ENCODE assay signal across 1 cellular context in the genomic region with DNA sequence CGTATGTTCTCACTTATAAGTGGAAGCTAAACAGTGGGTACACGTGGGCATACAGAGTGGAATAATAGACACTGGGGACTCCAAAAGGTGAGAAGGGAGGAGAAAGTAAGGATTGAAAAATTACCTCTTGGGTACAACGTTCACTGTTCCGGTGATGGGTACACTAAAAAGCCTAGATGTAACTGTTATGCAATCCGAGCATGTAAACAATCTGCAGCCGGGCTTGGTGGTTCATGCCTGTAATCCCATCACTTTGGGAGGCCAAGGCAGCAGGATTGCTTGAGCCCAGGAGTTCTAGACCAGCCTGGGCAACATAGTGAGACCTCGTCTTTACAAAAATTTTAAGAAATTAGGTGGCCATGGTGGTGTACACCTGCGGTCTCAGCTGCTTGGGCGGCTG.
TF ChIP-seq lines count a peak whose summit lies in the region.

No MANE protein-coding gene starts in this region.

TF ChIP-seq in HepG2, 621 proteins besides CTCF, POLR2A, EP300 and RAD21 (continues in another document):
- TF ChIP-seq, protein P1, sequence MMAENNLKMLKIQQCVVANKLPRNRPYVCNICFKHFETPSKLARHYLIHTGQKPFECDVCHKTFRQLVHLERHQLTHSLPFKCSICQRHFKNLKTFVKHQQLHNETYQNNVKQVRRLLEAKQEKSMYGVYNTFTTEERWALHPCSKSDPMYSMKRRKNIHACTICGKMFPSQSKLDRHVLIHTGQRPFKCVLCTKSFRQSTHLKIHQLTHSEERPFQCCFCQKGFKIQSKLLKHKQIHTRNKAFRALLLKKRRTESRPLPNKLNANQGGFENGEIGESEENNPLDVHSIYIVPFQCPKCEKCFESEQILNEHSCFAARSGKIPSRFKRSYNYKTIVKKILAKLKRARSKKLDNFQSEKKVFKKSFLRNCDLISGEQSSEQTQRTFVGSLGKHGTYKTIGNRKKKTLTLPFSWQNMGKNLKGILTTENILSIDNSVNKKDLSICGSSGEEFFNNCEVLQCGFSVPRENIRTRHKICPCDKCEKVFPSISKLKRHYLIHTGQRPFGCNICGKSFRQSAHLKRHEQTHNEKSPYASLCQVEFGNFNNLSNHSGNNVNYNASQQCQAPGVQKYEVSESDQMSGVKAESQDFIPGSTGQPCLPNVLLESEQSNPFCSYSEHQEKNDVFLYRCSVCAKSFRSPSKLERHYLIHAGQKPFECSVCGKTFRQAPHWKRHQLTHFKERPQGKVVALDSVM (CRISPR knock-in tag; IDR thresholded peaks at IDR 0.05), result 0 out of 2 replicates have a peak, but pooled peaks have one; percentile 40
- peak; percentile 33 for TF ChIP-seq ZEB1 (IDR thresholded peaks at IDR 0.05; ENCODE audit: insufficient replicate concordance, low read depth)
- TF ChIP-seq TEAD3 (CRISPR knock-in tag; optimal IDR thresholded peaks at IDR 0.05; ENCODE audit: borderline replicate concordance), result peak; percentile 64
- TF ChIP-seq CENPX (CRISPR knock-in tag; IDR thresholded peaks at IDR 0.05), result no peak
- TF ChIP-seq RFXAP (CRISPR knock-in tag; IDR thresholded peaks at IDR 0.05; ENCODE audit: borderline replicate concordance), result 0 out of 2 replicates have a peak, but pooled peaks have one; percentile 33
- no peak for TF ChIP-seq PAF1 (CRISPR knock-in tag; IDR thresholded peaks at IDR 0.05)
- TF ChIP-seq, protein P2, sequence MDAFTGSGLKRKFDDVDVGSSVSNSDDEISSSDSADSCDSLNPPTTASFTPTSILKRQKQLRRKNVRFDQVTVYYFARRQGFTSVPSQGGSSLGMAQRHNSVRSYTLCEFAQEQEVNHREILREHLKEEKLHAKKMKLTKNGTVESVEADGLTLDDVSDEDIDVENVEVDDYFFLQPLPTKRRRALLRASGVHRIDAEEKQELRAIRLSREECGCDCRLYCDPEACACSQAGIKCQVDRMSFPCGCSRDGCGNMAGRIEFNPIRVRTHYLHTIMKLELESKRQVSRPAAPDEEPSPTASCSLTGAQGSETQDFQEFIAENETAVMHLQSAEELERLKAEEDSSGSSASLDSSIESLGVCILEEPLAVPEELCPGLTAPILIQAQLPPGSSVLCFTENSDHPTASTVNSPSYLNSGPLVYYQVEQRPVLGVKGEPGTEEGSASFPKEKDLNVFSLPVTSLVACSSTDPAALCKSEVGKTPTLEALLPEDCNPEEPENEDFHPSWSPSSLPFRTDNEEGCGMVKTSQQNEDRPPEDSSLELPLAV (CRISPR knock-in tag; conservative IDR thresholded peaks at IDR 0.05; ENCODE audit: low read depth), result no peak
- no peak for TF ChIP-seq MAFF (IDR thresholded peaks at IDR 0.05; ENCODE audit: low read depth, low read length)
- no peak for TF ChIP-seq ZNF160 (CRISPR knock-in tag; IDR thresholded peaks at IDR 0.05)
- peak; percentile 63; the same call in 1 of the 2 replicates for TF ChIP-seq ZNF331 (CRISPR knock-in tag; IDR thresholded peaks at IDR 0.05)
- TF ChIP-seq ATRX (CRISPR knock-in tag; IDR thresholded peaks at IDR 0.05; ENCODE audit: borderline replicate concordance), result no peak
- TF ChIP-seq ZFP90 (CRISPR knock-in tag; IDR thresholded peaks at IDR 0.05; ENCODE audit: borderline replicate concordance), result 0 out of 2 replicates have a peak, but pooled peaks have one; percentile 37
- no peak for TF ChIP-seq SRSF9 (IDR thresholded peaks at IDR 0.05; ENCODE audit: borderline replicate concordance, insufficient read depth, low read depth, low read length, poor library complexity, severe bottlenecking)
- no peak for TF ChIP-seq ZFP41 (CRISPR knock-in tag; IDR thresholded peaks at IDR 0.05; ENCODE audit: borderline replicate concordance)
- TF ChIP-seq SATB2 (CRISPR knock-in tag; IDR thresholded peaks at IDR 0.05), result no peak
- TF ChIP-seq ZNF788 (CRISPR knock-in tag; IDR thresholded peaks at IDR 0.05; ENCODE audit: borderline replicate concordance), result peak; percentile 50; the same call in 1 of the 2 replicates
- peak; percentile 42; the same call in 1 of the 2 replicates for TF ChIP-seq ETV5 (CRISPR knock-in tag; IDR thresholded peaks at IDR 0.05; ENCODE audit: borderline replicate concordance)
- TF ChIP-seq RELA (CRISPR knock-in tag; IDR thresholded peaks at IDR 0.05), result no peak
- no peak for TF ChIP-seq GABPA (IDR thresholded peaks at IDR 0.05; ENCODE audit: low read depth, low read length)
- peak; percentile 28; the same call in 1 of the 2 replicates for TF ChIP-seq GABPA (CRISPR knock-in tag; IDR thresholded peaks at IDR 0.05; ENCODE audit: low read depth)
- TF ChIP-seq MLLT10 (CRISPR knock-in tag; IDR thresholded peaks at IDR 0.05), result no peak
- TF ChIP-seq, protein P3, sequence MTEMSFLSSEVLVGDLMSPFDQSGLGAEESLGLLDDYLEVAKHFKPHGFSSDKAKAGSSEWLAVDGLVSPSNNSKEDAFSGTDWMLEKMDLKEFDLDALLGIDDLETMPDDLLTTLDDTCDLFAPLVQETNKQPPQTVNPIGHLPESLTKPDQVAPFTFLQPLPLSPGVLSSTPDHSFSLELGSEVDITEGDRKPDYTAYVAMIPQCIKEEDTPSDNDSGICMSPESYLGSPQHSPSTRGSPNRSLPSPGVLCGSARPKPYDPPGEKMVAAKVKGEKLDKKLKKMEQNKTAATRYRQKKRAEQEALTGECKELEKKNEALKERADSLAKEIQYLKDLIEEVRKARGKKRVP (CRISPR knock-in tag; IDR thresholded peaks at IDR 0.05), result 0 out of 4 replicates have a peak, but pooled peaks of 1 of the 2 experiments have one; percentile 44
- TF ChIP-seq SRF (IDR thresholded peaks at IDR 0.05; ENCODE audit: low read depth, low read length), result no peak
- TF ChIP-seq, protein P4, sequence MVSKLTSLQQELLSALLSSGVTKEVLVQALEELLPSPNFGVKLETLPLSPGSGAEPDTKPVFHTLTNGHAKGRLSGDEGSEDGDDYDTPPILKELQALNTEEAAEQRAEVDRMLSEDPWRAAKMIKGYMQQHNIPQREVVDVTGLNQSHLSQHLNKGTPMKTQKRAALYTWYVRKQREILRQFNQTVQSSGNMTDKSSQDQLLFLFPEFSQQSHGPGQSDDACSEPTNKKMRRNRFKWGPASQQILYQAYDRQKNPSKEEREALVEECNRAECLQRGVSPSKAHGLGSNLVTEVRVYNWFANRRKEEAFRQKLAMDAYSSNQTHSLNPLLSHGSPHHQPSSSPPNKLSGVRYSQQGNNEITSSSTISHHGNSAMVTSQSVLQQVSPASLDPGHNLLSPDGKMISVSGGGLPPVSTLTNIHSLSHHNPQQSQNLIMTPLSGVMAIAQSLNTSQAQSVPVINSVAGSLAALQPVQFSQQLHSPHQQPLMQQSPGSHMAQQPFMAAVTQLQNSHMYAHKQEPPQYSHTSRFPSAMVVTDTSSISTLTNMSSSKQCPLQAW (CRISPR knock-in tag; IDR thresholded peaks at IDR 0.05), result peak; percentile 35; the same call in 1 of the 2 replicates
- TF ChIP-seq SP1 (IDR thresholded peaks at IDR 0.05), result no peak
- TF ChIP-seq SP1 (CRISPR knock-in tag; IDR thresholded peaks at IDR 0.05), result no peak
- TF ChIP-seq GATAD2A (CRISPR knock-in tag; IDR thresholded peaks at IDR 0.05), result peak; percentile 83
- no peak for TF ChIP-seq MIER2 (CRISPR knock-in tag; IDR thresholded peaks at IDR 0.05)
- no peak for TF ChIP-seq TSC22D2 (CRISPR knock-in tag; IDR thresholded peaks at IDR 0.05; ENCODE audit: borderline replicate concordance)
- peak; percentile 42; the same call in 1 of the 2 replicates for TF ChIP-seq ZNF556 (CRISPR knock-in tag; IDR thresholded peaks at IDR 0.05; ENCODE audit: borderline replicate concordance)
- TF ChIP-seq MED1 (CRISPR knock-in tag; IDR thresholded peaks at IDR 0.05), result peak; percentile 74
- TF ChIP-seq ZNF337 (CRISPR knock-in tag; IDR thresholded peaks at IDR 0.05; ENCODE audit: borderline replicate concordance, low read depth), result no peak
- no peak for TF ChIP-seq CAMTA2 (CRISPR knock-in tag; IDR thresholded peaks at IDR 0.05; ENCODE audit: borderline replicate concordance)
- TF ChIP-seq, protein P5, sequence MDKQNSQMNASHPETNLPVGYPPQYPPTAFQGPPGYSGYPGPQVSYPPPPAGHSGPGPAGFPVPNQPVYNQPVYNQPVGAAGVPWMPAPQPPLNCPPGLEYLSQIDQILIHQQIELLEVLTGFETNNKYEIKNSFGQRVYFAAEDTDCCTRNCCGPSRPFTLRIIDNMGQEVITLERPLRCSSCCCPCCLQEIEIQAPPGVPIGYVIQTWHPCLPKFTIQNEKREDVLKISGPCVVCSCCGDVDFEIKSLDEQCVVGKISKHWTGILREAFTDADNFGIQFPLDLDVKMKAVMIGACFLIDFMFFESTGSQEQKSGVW (CRISPR knock-in tag; IDR thresholded peaks at IDR 0.05; ENCODE audit: borderline replicate concordance), result no peak
- no peak for TF ChIP-seq MTF1 (CRISPR knock-in tag; IDR thresholded peaks at IDR 0.05)
- no peak for TF ChIP-seq MTA1 (CRISPR knock-in tag; IDR thresholded peaks at IDR 0.05; ENCODE audit: borderline replicate concordance)
- TF ChIP-seq, protein P6, sequence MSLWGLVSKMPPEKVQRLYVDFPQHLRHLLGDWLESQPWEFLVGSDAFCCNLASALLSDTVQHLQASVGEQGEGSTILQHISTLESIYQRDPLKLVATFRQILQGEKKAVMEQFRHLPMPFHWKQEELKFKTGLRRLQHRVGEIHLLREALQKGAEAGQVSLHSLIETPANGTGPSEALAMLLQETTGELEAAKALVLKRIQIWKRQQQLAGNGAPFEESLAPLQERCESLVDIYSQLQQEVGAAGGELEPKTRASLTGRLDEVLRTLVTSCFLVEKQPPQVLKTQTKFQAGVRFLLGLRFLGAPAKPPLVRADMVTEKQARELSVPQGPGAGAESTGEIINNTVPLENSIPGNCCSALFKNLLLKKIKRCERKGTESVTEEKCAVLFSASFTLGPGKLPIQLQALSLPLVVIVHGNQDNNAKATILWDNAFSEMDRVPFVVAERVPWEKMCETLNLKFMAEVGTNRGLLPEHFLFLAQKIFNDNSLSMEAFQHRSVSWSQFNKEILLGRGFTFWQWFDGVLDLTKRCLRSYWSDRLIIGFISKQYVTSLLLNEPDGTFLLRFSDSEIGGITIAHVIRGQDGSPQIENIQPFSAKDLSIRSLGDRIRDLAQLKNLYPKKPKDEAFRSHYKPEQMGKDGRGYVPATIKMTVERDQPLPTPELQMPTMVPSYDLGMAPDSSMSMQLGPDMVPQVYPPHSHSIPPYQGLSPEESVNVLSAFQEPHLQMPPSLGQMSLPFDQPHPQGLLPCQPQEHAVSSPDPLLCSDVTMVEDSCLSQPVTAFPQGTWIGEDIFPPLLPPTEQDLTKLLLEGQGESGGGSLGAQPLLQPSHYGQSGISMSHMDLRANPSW (CRISPR knock-in tag; IDR thresholded peaks at IDR 0.05; ENCODE audit: borderline replicate concordance), result no peak
- TF ChIP-seq CCAR2 (optimal IDR thresholded peaks at IDR 0.05; ENCODE audit: low read depth, low read length), result no peak
- peak; percentile 53; the same call in 1 of the 2 replicates for TF ChIP-seq HOXA3 (CRISPR knock-in tag; IDR thresholded peaks at IDR 0.05)
- no peak for TF ChIP-seq GTF2F1 (IDR thresholded peaks at IDR 0.05; ENCODE audit: low read length)
- TF ChIP-seq ZNF558 (CRISPR knock-in tag; IDR thresholded peaks at IDR 0.05; ENCODE audit: borderline replicate concordance), result no peak
- TF ChIP-seq, protein P7, sequence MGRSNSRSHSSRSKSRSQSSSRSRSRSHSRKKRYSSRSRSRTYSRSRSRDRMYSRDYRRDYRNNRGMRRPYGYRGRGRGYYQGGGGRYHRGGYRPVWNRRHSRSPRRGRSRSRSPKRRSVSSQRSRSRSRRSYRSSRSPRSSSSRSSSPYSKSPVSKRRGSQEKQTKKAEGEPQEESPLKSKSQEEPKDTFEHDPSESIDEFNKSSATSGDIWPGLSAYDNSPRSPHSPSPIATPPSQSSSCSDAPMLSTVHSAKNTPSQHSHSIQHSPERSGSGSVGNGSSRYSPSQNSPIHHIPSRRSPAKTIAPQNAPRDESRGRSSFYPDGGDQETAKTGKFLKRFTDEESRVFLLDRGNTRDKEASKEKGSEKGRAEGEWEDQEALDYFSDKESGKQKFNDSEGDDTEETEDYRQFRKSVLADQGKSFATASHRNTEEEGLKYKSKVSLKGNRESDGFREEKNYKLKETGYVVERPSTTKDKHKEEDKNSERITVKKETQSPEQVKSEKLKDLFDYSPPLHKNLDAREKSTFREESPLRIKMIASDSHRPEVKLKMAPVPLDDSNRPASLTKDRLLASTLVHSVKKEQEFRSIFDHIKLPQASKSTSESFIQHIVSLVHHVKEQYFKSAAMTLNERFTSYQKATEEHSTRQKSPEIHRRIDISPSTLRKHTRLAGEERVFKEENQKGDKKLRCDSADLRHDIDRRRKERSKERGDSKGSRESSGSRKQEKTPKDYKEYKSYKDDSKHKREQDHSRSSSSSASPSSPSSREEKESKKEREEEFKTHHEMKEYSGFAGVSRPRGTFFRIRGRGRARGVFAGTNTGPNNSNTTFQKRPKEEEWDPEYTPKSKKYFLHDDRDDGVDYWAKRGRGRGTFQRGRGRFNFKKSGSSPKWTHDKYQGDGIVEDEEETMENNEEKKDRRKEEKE (IDR thresholded peaks at IDR 0.05), result no peak
- no peak for TF ChIP-seq ZNF616 (CRISPR knock-in tag; IDR thresholded peaks at IDR 0.05; ENCODE audit: low read depth)
- TF ChIP-seq HNF4A (CRISPR knock-in tag; IDR thresholded peaks at IDR 0.05), result peak; percentile 90
